4 cellular contexts compared by ENCODE assay signal in the genomic region with DNA sequence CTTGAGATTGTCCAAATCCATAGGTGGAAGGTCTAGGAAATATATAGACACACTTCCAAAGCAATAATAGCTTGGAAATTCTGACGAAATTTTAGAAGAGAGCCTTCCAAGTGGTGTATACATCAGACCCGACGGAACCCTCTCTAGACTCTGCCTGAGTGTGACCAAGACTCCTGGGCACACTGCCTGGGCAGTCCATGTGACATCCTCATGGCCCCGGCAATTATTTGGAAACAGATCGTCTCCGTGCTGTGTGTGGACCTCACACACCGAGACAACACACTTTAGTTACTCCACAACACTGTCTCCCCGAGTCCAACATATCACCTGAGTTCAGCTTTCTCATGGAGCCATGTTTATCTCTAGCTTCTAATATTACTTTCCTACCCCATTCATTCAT. TPM values are rescaled to one million over a fixed set of nuclear protein-coding genes. Genes with fewer than 3 reads are reported as not detected.
"Had no signal": no experiment of that assay in that cellular context is flagged by ENCODE, and none has a peak within 500 bp of the region (broad histone marks: within the 10 kb centered on the region; RNA-seq: fewer than 3 reads in every experiment).

No MANE protein-coding gene starts in this region.

RNA-seq across cellular contexts. Expression of a gene that starts 42.3 kb away (rescaled TPM):
- total RNA-seq: LHCN-M2, M059J, MCF 10A, NCI-H460 had no signal
